Comparison of ENCODE assay signal across 1 cellular context in genomic region chr13:113864303-113864890, GRCh38.
TF ChIP-seq lines count a peak whose summit lies in the region.

No MANE protein-coding gene starts in this region.

TF ChIP-seq in liver, 16 proteins besides CTCF, POLR2A, EP300 and RAD21 (continued from another document):
- TF ChIP-seq ATF3 (IDR thresholded peaks at IDR 0.05), result no peak
- TF ChIP-seq, protein P1, sequence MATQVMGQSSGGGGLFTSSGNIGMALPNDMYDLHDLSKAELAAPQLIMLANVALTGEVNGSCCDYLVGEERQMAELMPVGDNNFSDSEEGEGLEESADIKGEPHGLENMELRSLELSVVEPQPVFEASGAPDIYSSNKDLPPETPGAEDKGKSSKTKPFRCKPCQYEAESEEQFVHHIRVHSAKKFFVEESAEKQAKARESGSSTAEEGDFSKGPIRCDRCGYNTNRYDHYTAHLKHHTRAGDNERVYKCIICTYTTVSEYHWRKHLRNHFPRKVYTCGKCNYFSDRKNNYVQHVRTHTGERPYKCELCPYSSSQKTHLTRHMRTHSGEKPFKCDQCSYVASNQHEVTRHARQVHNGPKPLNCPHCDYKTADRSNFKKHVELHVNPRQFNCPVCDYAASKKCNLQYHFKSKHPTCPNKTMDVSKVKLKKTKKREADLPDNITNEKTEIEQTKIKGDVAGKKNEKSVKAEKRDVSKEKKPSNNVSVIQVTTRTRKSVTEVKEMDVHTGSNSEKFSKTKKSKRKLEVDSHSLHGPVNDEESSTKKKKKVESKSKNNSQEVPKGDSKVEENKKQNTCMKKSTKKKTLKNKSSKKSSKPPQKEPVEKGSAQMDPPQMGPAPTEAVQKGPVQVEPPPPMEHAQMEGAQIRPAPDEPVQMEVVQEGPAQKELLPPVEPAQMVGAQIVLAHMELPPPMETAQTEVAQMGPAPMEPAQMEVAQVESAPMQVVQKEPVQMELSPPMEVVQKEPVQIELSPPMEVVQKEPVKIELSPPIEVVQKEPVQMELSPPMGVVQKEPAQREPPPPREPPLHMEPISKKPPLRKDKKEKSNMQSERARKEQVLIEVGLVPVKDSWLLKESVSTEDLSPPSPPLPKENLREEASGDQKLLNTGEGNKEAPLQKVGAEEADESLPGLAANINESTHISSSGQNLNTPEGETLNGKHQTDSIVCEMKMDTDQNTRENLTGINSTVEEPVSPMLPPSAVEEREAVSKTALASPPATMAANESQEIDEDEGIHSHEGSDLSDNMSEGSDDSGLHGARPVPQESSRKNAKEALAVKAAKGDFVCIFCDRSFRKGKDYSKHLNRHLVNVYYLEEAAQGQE (IDR thresholded peaks at IDR 0.05), result no peak
